Comparison of ENCODE assay signal across 27 cellular contexts in the genomic region with DNA sequence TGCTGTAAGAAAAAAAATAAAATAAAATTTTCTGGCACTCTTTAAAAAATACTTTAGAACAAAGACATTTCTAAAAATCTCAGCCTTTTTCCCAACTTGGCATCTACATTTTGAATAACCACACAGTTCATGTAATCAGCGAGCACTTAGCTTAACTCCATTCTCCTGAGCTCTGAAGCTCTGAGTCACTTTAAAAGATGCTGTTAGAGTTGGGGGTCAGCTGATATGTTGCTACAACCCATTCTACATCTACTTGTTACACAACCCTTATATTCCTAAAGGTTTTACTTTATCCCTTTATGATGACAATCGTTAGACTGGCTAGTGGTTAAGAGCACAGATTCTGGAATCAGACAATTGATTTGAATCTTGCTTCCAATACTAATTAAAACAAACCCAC. TPM values are rescaled to one million over a fixed set of nuclear protein-coding genes. Genes with fewer than 3 reads are reported as not detected.
A peak's percentile ranks its signal among the peaks of the same experiment; 100 is the strongest.
DNase-seq lines count a peak whose midpoint lies in the region; ATAC-seq and TF ChIP-seq lines count a peak whose summit lies in the region.
"Had no signal": no experiment of that assay in that cellular context is flagged by ENCODE, and none has a peak within 500 bp of the region (broad histone marks: within the 10 kb centered on the region; RNA-seq: fewer than 3 reads in every experiment).

No MANE protein-coding gene starts in this region.

- H3K27me3 Mint-ChIP-seq in activated CD8-positive, alpha-beta memory T cell treated with anti-CD3 and anti-CD28 coated beads, Interleukin-2, amount 10 ng/mL, durations not matched to agents 7 days and 5 days, result no peaks in the 10 kb centered on the region
- H3K27me3 Mint-ChIP-seq: activated naive CD4-positive, alpha-beta T cell treated with anti-CD3 and anti-CD28 coated beads, Interleukin-2, amount 10 ng/mL, durations not matched to agents 7 days and 5 days; effector memory CD8-positive, alpha-beta T cell; IgD-negative memory B cell; stimulated activated naive B cell treated with anti-CD40 and anti-IgM and Interleukin-4, amounts not matched to agents 10 μg/mL and 1 μg/mL and 100 μg/mL, for 72 hours had no signal

- CTCF ChIA-PET in activated CD8-positive, alpha-beta memory T cell treated with anti-CD3 and anti-CD28 coated beads, Interleukin-2, amount 10 ng/mL, durations not matched to agents 7 days and 5 days (lab: Charles Lee), result no interaction called here
- CTCF ChIA-PET in HEK293T (lab: Yijun Ruan, JAX), result no interaction called here

- H3K9me3 ChIP-seq in ascending aorta, result no peaks in the 10 kb centered on the region
- H3K9me3 ChIP-seq: BLaER1, esophagus muscularis mucosa, psoas muscle, SJSA1, transverse colon had no signal

- H3K27ac Mint-ChIP-seq in activated CD8-positive, alpha-beta memory T cell treated with anti-CD3 and anti-CD28 coated beads, Interleukin-2, amount 10 ng/mL, durations not matched to agents 7 days and 5 days, result no peak overlapping the region
- H3K27ac Mint-ChIP-seq: activated naive CD4-positive, alpha-beta T cell treated with anti-CD3 and anti-CD28 coated beads, Interleukin-2, amount 10 ng/mL, durations not matched to agents 7 days and 5 days; effector memory CD8-positive, alpha-beta T cell; IgD-negative memory B cell; stimulated activated naive B cell treated with anti-CD40 and anti-IgM and Interleukin-4, amounts not matched to agents 10 μg/mL and 1 μg/mL and 100 μg/mL, for 72 hours; T-helper 1 cell treated with Interleukin-12 subunit alpha and Interleukin-12 subunit beta and Interleukin-4 antibody, amounts not matched to agents 30 μg/mL and 1 μg/mL, for 36 hours had no signal

- DNase-seq in AG10803 (ENCODE audit: low read depth) (peak; percentile 40), ascending aorta (ENCODE audit: low spot score in 2 of 2) (no peak), fibroblast of pulmonary artery (ENCODE audit: low read depth) (peak; percentile 63), sciatic nerve (ENCODE audit: low spot score) (no peak), occipital lobe (lab: John Stamatoyannopoulos, UW) (no peak), ureter (ENCODE audit: low spot score) (no peak), HEK293T (ENCODE audit: extremely low spot score) (no peak)
- no peak for DNase-seq in activated CD8-positive, alpha-beta memory T cell treated with anti-CD3 and anti-CD28 coated beads, Interleukin-2, amount 10 ng/mL, durations not matched to agents 7 days and 5 days
- DNase-seq: activated CD4-positive, alpha-beta T cell treated with anti-CD3 and anti-CD28 coated beads for 48 hours; activated naive CD4-positive, alpha-beta T cell treated with anti-CD3 and anti-CD28 coated beads, Interleukin-2, amount 10 ng/mL, durations not matched to agents 7 days and 5 days; anterior cingulate cortex; Calu3; effector memory CD8-positive, alpha-beta T cell; H7; NCI-H1417 treated with DMSO at 0.1 percent for 48 hours; NCI-H510A treated with DMSO at 0.1 percent for 48 hours; psoas muscle; stimulated activated CD4-positive, alpha-beta T cell treated with anti-CD3 and anti-CD28 coated beads, Interleukin-2, amount 100 ng/mL, for 48 hours; stimulated activated naive B cell treated with anti-CD40 and anti-IgM and Interleukin-4, amounts not matched to agents 10 μg/mL and 1 μg/mL and 100 μg/mL, for 72 hours; transverse colon had no signal

- ATAC-seq in sciatic nerve, result peak; percentile 91
- ATAC-seq in activated CD8-positive, alpha-beta memory T cell treated with anti-CD3 and anti-CD28 coated beads, Interleukin-2, amount 10 ng/mL, durations not matched to agents 7 days and 5 days, result no peak
- ATAC-seq: effector memory CD8-positive, alpha-beta T cell; Panc1; psoas muscle; stimulated activated naive B cell treated with anti-CD40 and anti-IgM and Interleukin-4, amounts not matched to agents 10 μg/mL and 1 μg/mL and 100 μg/mL, for 72 hours had no signal

- H3K27ac ChIP-seq in ascending aorta, result peak overlapping the region; percentile 45 to 49
- H3K27ac ChIP-seq: BLaER1, psoas muscle, SJSA1, transverse colon had no signal

- H3K4me3 ChIP-seq in AG10803 (ENCODE audit: low read length), result no peak overlapping the region
- peak overlapping the region in 1 of 2 donors; percentile 12 for H3K4me3 ChIP-seq in ascending aorta
- no peak overlapping the region for H3K4me3 ChIP-seq in fibroblast of pulmonary artery (replicated peaks; ENCODE audit: low read depth, low read length)
- H3K4me3 ChIP-seq: BLaER1, esophagus muscularis mucosa, psoas muscle, SJSA1, transverse colon had no signal

- no peaks in the 10 kb centered on the region for H3K9me3 Mint-ChIP-seq in activated CD8-positive, alpha-beta memory T cell treated with anti-CD3 and anti-CD28 coated beads, Interleukin-2, amount 10 ng/mL, durations not matched to agents 7 days and 5 days (ENCODE audit: low read depth)
- H3K9me3 Mint-ChIP-seq: activated naive CD4-positive, alpha-beta T cell treated with anti-CD3 and anti-CD28 coated beads, Interleukin-2, amount 10 ng/mL, durations not matched to agents 7 days and 5 days; effector memory CD8-positive, alpha-beta T cell; IgD-negative memory B cell; neural crest cell; stimulated activated naive B cell treated with anti-CD40 and anti-IgM and Interleukin-4, amounts not matched to agents 10 μg/mL and 1 μg/mL and 100 μg/mL, for 72 hours; T-helper 1 cell treated with Interleukin-12 subunit alpha and Interleukin-12 subunit beta and Interleukin-4 antibody, amounts not matched to agents 30 μg/mL and 1 μg/mL, for 36 hours had no signal

- H3K4me3 Mint-ChIP-seq in activated CD8-positive, alpha-beta memory T cell treated with anti-CD3 and anti-CD28 coated beads, Interleukin-2, amount 10 ng/mL, durations not matched to agents 7 days and 5 days, result no peak overlapping the region
- H3K4me3 Mint-ChIP-seq: activated naive CD4-positive, alpha-beta T cell treated with anti-CD3 and anti-CD28 coated beads, Interleukin-2, amount 10 ng/mL, durations not matched to agents 7 days and 5 days; effector memory CD8-positive, alpha-beta T cell; IgD-negative memory B cell; neural crest cell; stimulated activated naive B cell treated with anti-CD40 and anti-IgM and Interleukin-4, amounts not matched to agents 10 μg/mL and 1 μg/mL and 100 μg/mL, for 72 hours; T-helper 1 cell treated with Interleukin-12 subunit alpha and Interleukin-12 subunit beta and Interleukin-4 antibody, amounts not matched to agents 30 μg/mL and 1 μg/mL, for 36 hours had no signal

- no peaks in the 10 kb centered on the region for H3K36me3 ChIP-seq in ascending aorta
- H3K36me3 ChIP-seq: BLaER1, esophagus muscularis mucosa, SJSA1, transverse colon had no signal

- H3K4me1 Mint-ChIP-seq in activated CD8-positive, alpha-beta memory T cell treated with anti-CD3 and anti-CD28 coated beads, Interleukin-2, amount 10 ng/mL, durations not matched to agents 7 days and 5 days, result no peaks in the 10 kb centered on the region
- H3K4me1 Mint-ChIP-seq: activated naive CD4-positive, alpha-beta T cell treated with anti-CD3 and anti-CD28 coated beads, Interleukin-2, amount 10 ng/mL, durations not matched to agents 7 days and 5 days; IgD-negative memory B cell; neural crest cell; stimulated activated naive B cell treated with anti-CD40 and anti-IgM and Interleukin-4, amounts not matched to agents 10 μg/mL and 1 μg/mL and 100 μg/mL, for 72 hours had no signal

- no peaks in the 10 kb centered on the region for H3K27me3 ChIP-seq in ascending aorta
- H3K27me3 ChIP-seq: BLaER1, esophagus muscularis mucosa, SJSA1, transverse colon had no signal

- intact Hi-C loops in ascending aorta (cut with DNase I), result no loop called here
- intact Hi-C loops in sciatic nerve (cut with DNase I), result no loop called here

- no peak for TF ChIP-seq CTCF in AG10803 (conservative IDR thresholded peaks at IDR 0.05; ENCODE audit: low read length)
- no peak for TF ChIP-seq CTCF in ascending aorta (IDR thresholded peaks at IDR 0.05)
- TF ChIP-seq CTCF in fibroblast of pulmonary artery (IDR thresholded peaks at IDR 0.05; ENCODE audit: low read length, missing control alignments), result no peak

- POLR2A ChIA-PET in HEK293T (lab: Yijun Ruan, JAX), result no interaction called here

- peaks cover 0 to 27% of the 10 kb centered on the region in 2 donors for H3K4me1 ChIP-seq in ascending aorta
- H3K4me1 ChIP-seq: BLaER1, esophagus muscularis mucosa, psoas muscle, SJSA1, transverse colon had no signal

- peaks cover 3% of the 10 kb centered on the region for H3K36me3 Mint-ChIP-seq in activated CD8-positive, alpha-beta memory T cell treated with anti-CD3 and anti-CD28 coated beads, Interleukin-2, amount 10 ng/mL, durations not matched to agents 7 days and 5 days
- H3K36me3 Mint-ChIP-seq: activated naive CD4-positive, alpha-beta T cell treated with anti-CD3 and anti-CD28 coated beads, Interleukin-2, amount 10 ng/mL, durations not matched to agents 7 days and 5 days had no signal

TF ChIP-seq in HEK293T, 16 proteins besides CTCF, POLR2A, EP300 and RAD21:
- TF ChIP-seq ZNF384 (IDR thresholded peaks at IDR 0.05), result no peak
- no peak for TF ChIP-seq ARNT (IDR thresholded peaks at IDR 0.05)
- TF ChIP-seq HDGF (IDR thresholded peaks at IDR 0.05; ENCODE audit: borderline replicate concordance), result no peak
- no peak for TF ChIP-seq CTBP1 (IDR thresholded peaks at IDR 0.05; ENCODE audit: borderline replicate concordance)
- no peak for TF ChIP-seq FOXK2 (IDR thresholded peaks at IDR 0.05)
- no peak for TF ChIP-seq SUZ12 (IDR thresholded peaks at IDR 0.05)
- TF ChIP-seq BHLHE40 (IDR thresholded peaks at IDR 0.05; ENCODE audit: borderline replicate concordance), result no peak
- no peak for TF ChIP-seq FOXA1 (IDR thresholded peaks at IDR 0.05)

RNA-seq across cellular contexts. Expression of gene SLC41A2, which starts 48.3 kb away (rescaled TPM):
- total RNA-seq in ascending aorta (15.6 TPM), sciatic nerve (19.3 TPM), occipital lobe (190 TPM), ureter (7.8 TPM)
- 10 to 100 TPM in 1 of 2 experiments, 1 to 10 TPM in 1; 6.3 to 14.8 TPM for total RNA-seq in activated CD8-positive, alpha-beta memory T cell treated with anti-CD3 and anti-CD28 coated beads, Interleukin-2, amount 10 ng/mL, durations not matched to agents 7 days and 5 days

Comparison
In these comparisons a context has a peak if more than half of its experiments do, and no peak if none do; other contexts are left out.
1. DNase-seq: peak in AG10803 (single experiment) and fibroblast of pulmonary artery (single experiment); none in ascending aorta (0 of 2), sciatic nerve (single experiment), activated CD8-positive, alpha-beta memory T cell treated with anti-CD3 and anti-CD28 coated beads, Interleukin-2, amount 10 ng/mL, durations not matched to agents 7 days and 5 days (single experiment), occipital lobe (single experiment), ureter (single experiment) and HEK293T (single experiment).